13 cellular contexts compared by ENCODE assay signal in the genomic region with DNA sequence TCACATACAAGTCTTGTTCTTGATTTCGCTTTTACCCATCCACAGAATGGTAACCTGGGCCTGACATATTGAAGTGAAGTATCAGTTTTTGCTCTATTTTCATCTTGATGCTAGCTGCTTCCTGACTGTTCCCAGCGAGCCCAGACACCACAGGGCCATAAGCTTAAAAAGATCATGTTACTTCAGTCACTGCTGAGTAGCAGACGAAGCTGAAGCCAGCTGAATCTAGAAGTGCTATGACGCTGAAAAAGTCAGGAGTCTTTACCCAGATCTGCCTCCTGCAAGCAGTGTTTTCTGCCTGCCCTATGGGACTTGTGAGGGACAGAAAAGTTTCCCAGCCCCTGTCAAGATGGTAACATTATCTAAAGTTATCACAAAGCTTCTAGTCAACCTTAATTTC. TPM values are rescaled to one million over a fixed set of nuclear protein-coding genes. Genes with fewer than 3 reads are reported as not detected.
DNase-seq lines count a peak whose midpoint lies in the region; ATAC-seq and TF ChIP-seq lines count a peak whose summit lies in the region.
"Had no signal": no experiment of that assay in that cellular context is flagged by ENCODE, and none has a peak within 500 bp of the region (broad histone marks: within the 10 kb centered on the region; RNA-seq: fewer than 3 reads in every experiment).

No MANE protein-coding gene starts in this region.

- H3K9ac ChIP-seq in adipocyte (ENCODE audit: low read length) (no peak overlapping the region), mesendoderm (ENCODE audit: low read length) (no peak overlapping the region)
- H3K9ac ChIP-seq: BLaER1 had no signal

- H3K4me1 Mint-ChIP-seq in activated CD8-positive, alpha-beta memory T cell treated with anti-CD3 and anti-CD28 coated beads, Interleukin-2, amount 10 ng/mL, durations not matched to agents 7 days and 5 days: peaks cover 6% of the 10 kb centered on the region

- no peak overlapping the region for H2BK5ac ChIP-seq in mesendoderm (ENCODE audit: low read length)

- H3K18ac ChIP-seq in mesendoderm (ENCODE audit: low read length): no peak overlapping the region

- no peak overlapping the region for H4K5ac ChIP-seq in mesendoderm (ENCODE audit: low read length)

- peaks cover 7% of the 10 kb centered on the region for H3K79me1 ChIP-seq in mesendoderm (ENCODE audit: low read length)

- DNase-seq in adipocyte (ENCODE audit: low read depth) (peak; percentile 39), mesendoderm (peak; percentile 33)
- DNase-seq in activated CD8-positive, alpha-beta memory T cell treated with anti-CD3 and anti-CD28 coated beads, Interleukin-2, amount 10 ng/mL, durations not matched to agents 7 days and 5 days: no peak
- no peak for DNase-seq in activated naive CD4-positive, alpha-beta T cell treated with Interleukin-2 at 50 U/mL for 16 hours
- DNase-seq: activated CD4-positive, alpha-beta memory T cell treated with anti-CD3 and anti-CD28 coated beads, Interleukin-2, amount 10 ng/mL, durations not matched to agents 7 days and 5 days; HCEC 1CT; NK-92 treated with Interleukin-12 subunit alpha and Interleukin-12 subunit beta, amount 100 ng/mL, for 24 hours; stimulated activated CD4-positive, alpha-beta T cell treated with anti-CD3 and anti-CD28 coated beads, Interleukin-2, amount 100 ng/mL, for 24 hours had no signal

- H3K4me1 ChIP-seq in HEK293 (ENCODE audit: control insufficient read depth, insufficient read depth, low read length) (no peaks in the 10 kb centered on the region; the same call in none of the 2 replicates), adipocyte (ENCODE audit: control insufficient read depth, insufficient read depth, low read length) (peaks cover 21% of the 10 kb centered on the region), mesendoderm (ENCODE audit: control insufficient read depth, low read depth, low read length) (no peaks in the 10 kb centered on the region)

- no peak overlapping the region for H2BK120ac ChIP-seq in mesendoderm (ENCODE audit: low read depth, low read length)

- TF ChIP-seq CTCF in HEK293 (tag by site-specific recombination; IDR thresholded peaks at IDR 0.05): no peak

- H3K36me3 Mint-ChIP-seq in activated CD8-positive, alpha-beta memory T cell treated with anti-CD3 and anti-CD28 coated beads, Interleukin-2, amount 10 ng/mL, durations not matched to agents 7 days and 5 days: no peaks in the 10 kb centered on the region
- H3K36me3 Mint-ChIP-seq: natural killer cell treated with Interleukin-12 subunit alpha and Interleukin-12 subunit beta and Interleukin-15 and Interleukin-18, amount 100 ng/mL, for 72 hours had no signal

- H3K27me3 ChIP-seq in adipocyte (replicated peaks; ENCODE audit: control insufficient read depth, insufficient read depth, low read length) (no peaks in the 10 kb centered on the region), mesendoderm (ENCODE audit: insufficient read depth, low read length, poor library complexity) (no peaks in the 10 kb centered on the region)
- H3K27me3 ChIP-seq: BLaER1 had no signal

- H2BK15ac ChIP-seq in mesendoderm (replicated peaks; ENCODE audit: low read depth): no peak overlapping the region

- H3K23ac ChIP-seq in mesendoderm (ENCODE audit: low read length): no peak overlapping the region

- no peak overlapping the region for H3K27ac Mint-ChIP-seq in activated CD8-positive, alpha-beta memory T cell treated with anti-CD3 and anti-CD28 coated beads, Interleukin-2, amount 10 ng/mL, durations not matched to agents 7 days and 5 days
- H3K27ac Mint-ChIP-seq: activated CD4-positive, alpha-beta memory T cell treated with anti-CD3 and anti-CD28 coated beads, Interleukin-2, amount 10 ng/mL, durations not matched to agents 7 days and 5 days had no signal

- H3K9me3 ChIP-seq in HEK293 (ENCODE audit: control insufficient read depth, insufficient read depth, low read depth, low read length): no peaks in the 10 kb centered on the region
- no peaks in the 10 kb centered on the region for H3K9me3 ChIP-seq in adipocyte (ENCODE audit: control insufficient read depth, low read length)
- H3K9me3 ChIP-seq: BLaER1 had no signal

- no peaks in the 10 kb centered on the region for H3K79me2 ChIP-seq in mesendoderm (ENCODE audit: control insufficient read depth, insufficient read depth, low read length)

- WGBS in mesendoderm (ENCODE audit: extremely low coverage, insufficient coverage, low lambda C conversion rate): no CpG with 5 or more reads among the region's 4 CpGs

- no peak overlapping the region for H3K56ac ChIP-seq in mesendoderm (ENCODE audit: low read length)

- H3K4me3 Mint-ChIP-seq in activated CD8-positive, alpha-beta memory T cell treated with anti-CD3 and anti-CD28 coated beads, Interleukin-2, amount 10 ng/mL, durations not matched to agents 7 days and 5 days: no peak overlapping the region
- H3K4me3 Mint-ChIP-seq: activated CD4-positive, alpha-beta memory T cell treated with anti-CD3 and anti-CD28 coated beads, Interleukin-2, amount 10 ng/mL, durations not matched to agents 7 days and 5 days; natural killer cell treated with Interleukin-12 subunit alpha and Interleukin-12 subunit beta and Interleukin-15 and Interleukin-18, amount 100 ng/mL, for 72 hours had no signal

- H2AK5ac ChIP-seq in mesendoderm (ENCODE audit: low read length): no peak overlapping the region

- no peaks in the 10 kb centered on the region for H3K9me3 Mint-ChIP-seq in activated CD8-positive, alpha-beta memory T cell treated with anti-CD3 and anti-CD28 coated beads, Interleukin-2, amount 10 ng/mL, durations not matched to agents 7 days and 5 days (ENCODE audit: low read depth)
- H3K9me3 Mint-ChIP-seq: activated CD4-positive, alpha-beta memory T cell treated with anti-CD3 and anti-CD28 coated beads, Interleukin-2, amount 10 ng/mL, durations not matched to agents 7 days and 5 days; natural killer cell treated with Interleukin-12 subunit alpha and Interleukin-12 subunit beta and Interleukin-15 and Interleukin-18, amount 100 ng/mL, for 72 hours had no signal

- H3K4ac ChIP-seq in mesendoderm (ENCODE audit: low read depth, low read length): no peak overlapping the region

- no peak overlapping the region for H3K4me3 ChIP-seq in HEK293 (ENCODE audit: low read depth, low read length)
- H3K4me3 ChIP-seq in adipocyte (ENCODE audit: low read length): no peak overlapping the region
- H3K4me3 ChIP-seq in mesendoderm (ENCODE audit: low read length): no peak overlapping the region
- H3K4me3 ChIP-seq: BLaER1 had no signal

- H3K27me3 Mint-ChIP-seq in activated CD8-positive, alpha-beta memory T cell treated with anti-CD3 and anti-CD28 coated beads, Interleukin-2, amount 10 ng/mL, durations not matched to agents 7 days and 5 days: peaks cover 19% of the 10 kb centered on the region

- H3K36me3 ChIP-seq in HEK293 (ENCODE audit: control insufficient read depth in 2 of 2, insufficient read depth in 1 of 2, low read length in 2 of 2) (peaks cover 0 to 3% of the 10 kb centered on the region in 2 experiments; a peak in 1 of 3 replicates), adipocyte (ENCODE audit: control insufficient read depth, insufficient read depth, low read length, severe bottlenecking) (no peaks in the 10 kb centered on the region), mesendoderm (ENCODE audit: control insufficient read depth, insufficient read depth, low read length) (no peaks in the 10 kb centered on the region)

- CTCF ChIA-PET in HEK293 (lab: Yijun Ruan, JAX): interaction anchor here (0.6 to 1.5 kb wide), 3 partner anchors 17 to 259 kb away, joined by 3 read pairs; no protein-coding TSS in a partner anchor
- CTCF ChIA-PET in activated CD8-positive, alpha-beta memory T cell treated with anti-CD3 and anti-CD28 coated beads, Interleukin-2, amount 10 ng/mL, durations not matched to agents 7 days and 5 days (lab: Charles Lee): interaction anchor here (0.9 to 1.4 kb wide), 2 partner anchors 27 to 39 kb away, joined by 3 to 6 read pairs; no protein-coding TSS in a partner anchor

- no peak overlapping the region for H3K4me2 ChIP-seq in mesendoderm (ENCODE audit: low read length)
- H3K4me2 ChIP-seq: BLaER1 had no signal

- POLR2A ChIA-PET in HEK293 (lab: Yijun Ruan, JAX): no interaction called here

- H3K27ac ChIP-seq in HEK293 (ENCODE audit: extremely low read depth, low read depth, low read length) (no peak overlapping the region), mesendoderm (ENCODE audit: low read depth, low read length) (no peak overlapping the region)
- H3K27ac ChIP-seq: BLaER1 had no signal

- ATAC-seq in GM21576 (IDR thresholded peaks at IDR 0.05; ENCODE audit: unreplicated experiment): no peak
- no peak for ATAC-seq in activated CD8-positive, alpha-beta memory T cell treated with anti-CD3 and anti-CD28 coated beads, Interleukin-2, amount 10 ng/mL, durations not matched to agents 7 days and 5 days
- ATAC-seq: natural killer cell treated with Interleukin-12 subunit alpha and Interleukin-12 subunit beta and Interleukin-15 and Interleukin-18, amount 100 ng/mL, for 72 hours had no signal

- H4K8ac ChIP-seq in mesendoderm (ENCODE audit: low read depth, low read length): no peak overlapping the region

TF ChIP-seq in HEK293, 187 proteins besides CTCF, POLR2A, EP300 and RAD21:
- peak; percentile 88 for TF ChIP-seq ZNF10 (tag by site-specific recombination; IDR thresholded peaks at IDR 0.05)
- TF ChIP-seq HOXC10 (CRISPR knock-in tag; IDR thresholded peaks at IDR 0.05): no peak

RNA-seq across cellular contexts. Expression of a gene that starts 2.7 kb away (rescaled TPM):
- 50.0 TPM for polyA plus RNA-seq in mesendoderm (2013, experiment 1 of 2)
- polyA plus RNA-seq in mesendoderm (2013, experiment 2 of 2): 50.0 TPM
- total RNA-seq in activated CD8-positive, alpha-beta memory T cell treated with anti-CD3 and anti-CD28 coated beads, Interleukin-2, amount 10 ng/mL, durations not matched to agents 7 days and 5 days: 10 to 100 TPM in 1 of 2 experiments, 1 to 10 TPM in 1; 8.1 to 12.2 TPM

RNA-seq across cellular contexts. Expression of a gene that starts 48.5 kb away (rescaled TPM):
- 32.4 TPM for polyA plus RNA-seq in mesendoderm (2013, experiment 1 of 2)
- 30.9 TPM for polyA plus RNA-seq in mesendoderm (2013, experiment 2 of 2)
- total RNA-seq in activated CD8-positive, alpha-beta memory T cell treated with anti-CD3 and anti-CD28 coated beads, Interleukin-2, amount 10 ng/mL, durations not matched to agents 7 days and 5 days: 100 to 1,000 TPM; 100 to 104 TPM

RNA-seq across cellular contexts. Expression of a gene that starts 49.1 kb away (rescaled TPM):
- polyA plus RNA-seq in mesendoderm (2013, experiment 1 of 2): 2.5 TPM
- polyA plus RNA-seq in mesendoderm (2013, experiment 2 of 2): 2.3 TPM
- not detected for total RNA-seq in activated CD8-positive, alpha-beta memory T cell treated with anti-CD3 and anti-CD28 coated beads, Interleukin-2, amount 10 ng/mL, durations not matched to agents 7 days and 5 days
- total RNA-seq: activated CD4-positive, alpha-beta memory T cell treated with anti-CD3 and anti-CD28 coated beads, Interleukin-2, amount 10 ng/mL, durations not matched to agents 7 days and 5 days; natural killer cell treated with Interleukin-12 subunit alpha and Interleukin-12 subunit beta and Interleukin-15 and Interleukin-18, amount 100 ng/mL, for 72 hours had no signal

RNA-seq across cellular contexts. Expression of a gene that starts 49.1 kb away (rescaled TPM):
- polyA plus RNA-seq in mesendoderm (2013, experiment 1 of 2): 0.59 TPM
- polyA plus RNA-seq in mesendoderm (2013, experiment 2 of 2): 0.49 TPM
- not detected for total RNA-seq in activated CD8-positive, alpha-beta memory T cell treated with anti-CD3 and anti-CD28 coated beads, Interleukin-2, amount 10 ng/mL, durations not matched to agents 7 days and 5 days
- total RNA-seq: activated CD4-positive, alpha-beta memory T cell treated with anti-CD3 and anti-CD28 coated beads, Interleukin-2, amount 10 ng/mL, durations not matched to agents 7 days and 5 days; natural killer cell treated with Interleukin-12 subunit alpha and Interleukin-12 subunit beta and Interleukin-15 and Interleukin-18, amount 100 ng/mL, for 72 hours had no signal
- polyA plus RNA-seq: adipose tissue had no signal

Comparison
In these comparisons a context has a peak if more than half of its experiments do, and no peak if none do; other contexts are left out.
1. DNase-seq: peak in adipocyte (single experiment) and mesendoderm (single experiment); none in activated CD8-positive, alpha-beta memory T cell treated with anti-CD3 and anti-CD28 coated beads, Interleukin-2, amount 10 ng/mL, durations not matched to agents 7 days and 5 days (single experiment) and activated naive CD4-positive, alpha-beta T cell treated with Interleukin-2 at 50 U/mL for 16 hours (single experiment).